In the genomic region with DNA sequence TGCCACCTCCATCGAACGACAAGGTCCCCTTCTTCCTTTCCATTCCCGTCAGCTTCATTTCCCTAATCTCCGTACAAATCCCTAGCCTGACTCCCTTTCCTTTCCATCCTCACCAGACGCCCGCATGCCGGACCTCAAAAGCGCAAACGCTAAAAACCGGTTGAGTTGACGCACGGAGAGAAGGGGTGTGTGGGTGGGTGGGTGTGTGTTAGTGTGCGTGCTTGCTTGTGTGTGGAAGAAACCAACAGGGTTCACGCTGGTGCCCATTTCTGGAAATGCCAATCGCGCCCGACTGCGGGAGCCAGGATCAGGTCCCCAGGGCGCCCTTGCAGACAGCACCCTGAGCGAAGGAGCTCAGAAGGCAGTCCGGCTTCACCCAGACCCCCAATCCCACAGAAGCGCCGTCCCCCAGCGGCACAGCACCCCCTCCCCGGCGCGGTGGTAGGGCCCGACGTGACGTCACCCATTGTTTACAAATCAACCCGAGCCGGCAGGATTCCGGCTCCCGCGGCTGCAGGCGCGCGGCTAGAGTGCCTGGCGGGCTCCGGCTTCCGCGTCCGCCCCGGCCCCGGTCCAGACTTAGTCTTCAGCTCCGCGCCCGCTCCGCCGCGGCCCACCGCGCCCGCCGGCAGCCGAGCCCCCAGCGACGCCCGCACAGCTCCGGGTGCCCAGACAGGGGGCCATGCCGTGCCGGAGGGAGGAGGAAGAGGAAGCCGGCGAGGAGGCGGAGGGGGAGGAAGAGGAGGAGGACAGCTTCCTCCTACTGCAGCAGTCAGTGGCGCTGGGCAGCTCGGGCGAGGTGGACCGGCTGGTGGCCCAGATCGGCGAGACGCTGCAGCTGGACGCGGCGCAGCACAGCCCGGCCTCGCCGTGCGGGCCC, we compare ENCODE assay signal across 1 cellular context.
TF ChIP-seq lines count a peak whose summit lies in the region.

A gene with protein sequence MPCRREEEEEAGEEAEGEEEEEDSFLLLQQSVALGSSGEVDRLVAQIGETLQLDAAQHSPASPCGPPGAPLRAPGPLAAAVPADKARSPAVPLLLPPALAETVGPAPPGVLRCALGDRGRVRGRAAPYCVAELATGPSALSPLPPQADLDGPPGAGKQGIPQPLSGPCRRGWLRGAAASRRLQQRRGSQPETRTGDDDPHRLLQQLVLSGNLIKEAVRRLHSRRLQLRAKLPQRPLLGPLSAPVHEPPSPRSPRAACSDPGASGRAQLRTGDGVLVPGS (plus strand): TSS at position 500 of the 880 bp plus-strand sequence. CDS start 183 bp downstream, at position 683.

TF ChIP-seq in SK-N-SH, 30 proteins besides CTCF, POLR2A, EP300 and RAD21 (continued from another document):
- TF ChIP-seq, protein P1, sequence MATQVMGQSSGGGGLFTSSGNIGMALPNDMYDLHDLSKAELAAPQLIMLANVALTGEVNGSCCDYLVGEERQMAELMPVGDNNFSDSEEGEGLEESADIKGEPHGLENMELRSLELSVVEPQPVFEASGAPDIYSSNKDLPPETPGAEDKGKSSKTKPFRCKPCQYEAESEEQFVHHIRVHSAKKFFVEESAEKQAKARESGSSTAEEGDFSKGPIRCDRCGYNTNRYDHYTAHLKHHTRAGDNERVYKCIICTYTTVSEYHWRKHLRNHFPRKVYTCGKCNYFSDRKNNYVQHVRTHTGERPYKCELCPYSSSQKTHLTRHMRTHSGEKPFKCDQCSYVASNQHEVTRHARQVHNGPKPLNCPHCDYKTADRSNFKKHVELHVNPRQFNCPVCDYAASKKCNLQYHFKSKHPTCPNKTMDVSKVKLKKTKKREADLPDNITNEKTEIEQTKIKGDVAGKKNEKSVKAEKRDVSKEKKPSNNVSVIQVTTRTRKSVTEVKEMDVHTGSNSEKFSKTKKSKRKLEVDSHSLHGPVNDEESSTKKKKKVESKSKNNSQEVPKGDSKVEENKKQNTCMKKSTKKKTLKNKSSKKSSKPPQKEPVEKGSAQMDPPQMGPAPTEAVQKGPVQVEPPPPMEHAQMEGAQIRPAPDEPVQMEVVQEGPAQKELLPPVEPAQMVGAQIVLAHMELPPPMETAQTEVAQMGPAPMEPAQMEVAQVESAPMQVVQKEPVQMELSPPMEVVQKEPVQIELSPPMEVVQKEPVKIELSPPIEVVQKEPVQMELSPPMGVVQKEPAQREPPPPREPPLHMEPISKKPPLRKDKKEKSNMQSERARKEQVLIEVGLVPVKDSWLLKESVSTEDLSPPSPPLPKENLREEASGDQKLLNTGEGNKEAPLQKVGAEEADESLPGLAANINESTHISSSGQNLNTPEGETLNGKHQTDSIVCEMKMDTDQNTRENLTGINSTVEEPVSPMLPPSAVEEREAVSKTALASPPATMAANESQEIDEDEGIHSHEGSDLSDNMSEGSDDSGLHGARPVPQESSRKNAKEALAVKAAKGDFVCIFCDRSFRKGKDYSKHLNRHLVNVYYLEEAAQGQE (IDR thresholded peaks at IDR 0.05; ENCODE audit: low read depth, low read length): no peak
- no peak for TF ChIP-seq FOSL2 (IDR thresholded peaks at IDR 0.05; ENCODE audit: borderline replicate concordance, low read depth)
- peak; percentile 86; the same call in 1 of the 2 replicates for TF ChIP-seq MXI1 (IDR thresholded peaks at IDR 0.05; ENCODE audit: low read depth, low read length)
- TF ChIP-seq EZH2phosphoT487 (IDR thresholded peaks at IDR 0.05; ENCODE audit: borderline replicate concordance, low read depth): no peak
- TF ChIP-seq CHD2 (IDR thresholded peaks at IDR 0.05; ENCODE audit: low read length, partially characterized antibody): no peak
- TF ChIP-seq, protein P2, sequence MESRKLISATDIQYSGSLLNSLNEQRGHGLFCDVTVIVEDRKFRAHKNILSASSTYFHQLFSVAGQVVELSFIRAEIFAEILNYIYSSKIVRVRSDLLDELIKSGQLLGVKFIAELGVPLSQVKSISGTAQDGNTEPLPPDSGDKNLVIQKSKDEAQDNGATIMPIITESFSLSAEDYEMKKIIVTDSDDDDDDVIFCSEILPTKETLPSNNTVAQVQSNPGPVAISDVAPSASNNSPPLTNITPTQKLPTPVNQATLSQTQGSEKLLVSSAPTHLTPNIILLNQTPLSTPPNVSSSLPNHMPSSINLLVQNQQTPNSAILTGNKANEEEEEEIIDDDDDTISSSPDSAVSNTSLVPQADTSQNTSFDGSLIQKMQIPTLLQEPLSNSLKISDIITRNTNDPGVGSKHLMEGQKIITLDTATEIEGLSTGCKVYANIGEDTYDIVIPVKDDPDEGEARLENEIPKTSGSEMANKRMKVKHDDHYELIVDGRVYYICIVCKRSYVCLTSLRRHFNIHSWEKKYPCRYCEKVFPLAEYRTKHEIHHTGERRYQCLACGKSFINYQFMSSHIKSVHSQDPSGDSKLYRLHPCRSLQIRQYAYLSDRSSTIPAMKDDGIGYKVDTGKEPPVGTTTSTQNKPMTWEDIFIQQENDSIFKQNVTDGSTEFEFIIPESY (IDR thresholded peaks at IDR 0.05; ENCODE audit: borderline replicate concordance, low read depth): no peak
- TF ChIP-seq NFIC (IDR thresholded peaks at IDR 0.05; ENCODE audit: borderline replicate concordance): no peak
- TF ChIP-seq, protein P3, sequence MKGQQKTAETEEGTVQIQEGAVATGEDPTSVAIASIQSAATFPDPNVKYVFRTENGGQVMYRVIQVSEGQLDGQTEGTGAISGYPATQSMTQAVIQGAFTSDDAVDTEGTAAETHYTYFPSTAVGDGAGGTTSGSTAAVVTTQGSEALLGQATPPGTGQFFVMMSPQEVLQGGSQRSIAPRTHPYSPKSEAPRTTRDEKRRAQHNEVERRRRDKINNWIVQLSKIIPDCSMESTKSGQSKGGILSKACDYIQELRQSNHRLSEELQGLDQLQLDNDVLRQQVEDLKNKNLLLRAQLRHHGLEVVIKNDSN (IDR thresholded peaks at IDR 0.05; ENCODE audit: borderline replicate concordance, low read depth): no peak
- TF ChIP-seq, protein P4, sequence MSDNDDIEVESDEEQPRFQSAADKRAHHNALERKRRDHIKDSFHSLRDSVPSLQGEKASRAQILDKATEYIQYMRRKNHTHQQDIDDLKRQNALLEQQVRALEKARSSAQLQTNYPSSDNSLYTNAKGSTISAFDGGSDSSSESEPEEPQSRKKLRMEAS (IDR thresholded peaks at IDR 0.05; ENCODE audit: low read depth): peak; percentile 30; the same call in 1 of the 2 replicates
- TF ChIP-seq, protein P5, sequence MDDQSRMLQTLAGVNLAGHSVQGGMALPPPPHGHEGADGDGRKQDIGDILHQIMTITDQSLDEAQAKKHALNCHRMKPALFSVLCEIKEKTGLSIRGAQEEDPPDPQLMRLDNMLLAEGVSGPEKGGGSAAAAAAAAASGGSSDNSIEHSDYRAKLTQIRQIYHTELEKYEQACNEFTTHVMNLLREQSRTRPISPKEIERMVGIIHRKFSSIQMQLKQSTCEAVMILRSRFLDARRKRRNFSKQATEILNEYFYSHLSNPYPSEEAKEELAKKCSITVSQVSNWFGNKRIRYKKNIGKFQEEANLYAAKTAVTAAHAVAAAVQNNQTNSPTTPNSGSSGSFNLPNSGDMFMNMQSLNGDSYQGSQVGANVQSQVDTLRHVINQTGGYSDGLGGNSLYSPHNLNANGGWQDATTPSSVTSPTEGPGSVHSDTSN (IDR thresholded peaks at IDR 0.05): no peak
- no peak for TF ChIP-seq RCOR1 (IDR thresholded peaks at IDR 0.05; ENCODE audit: low read length)
- TF ChIP-seq TEAD4 (IDR thresholded peaks at IDR 0.05; ENCODE audit: borderline replicate concordance, insufficient read depth): no peak
- TF ChIP-seq POLR2AphosphoS5 (IDR thresholded peaks at IDR 0.05; ENCODE audit: low read depth, low read length): peak; percentile 31; the same call in 1 of the 2 replicates
- TF ChIP-seq TAF1 (IDR thresholded peaks at IDR 0.05; ENCODE audit: borderline replicate concordance, low read depth, low read length): peak; percentile 44; the same call in 1 of the 2 replicates
- no peak for TF ChIP-seq RXRA (IDR thresholded peaks at IDR 0.05; ENCODE audit: borderline replicate concordance, low read depth)
- peak; percentile 82 for TF ChIP-seq SIN3A (IDR thresholded peaks at IDR 0.05; ENCODE audit: borderline replicate concordance, low read depth, low read length)
- TF ChIP-seq MEF2A (IDR thresholded peaks at IDR 0.05; ENCODE audit: borderline replicate concordance, low read depth): no peak
- TF ChIP-seq, protein P6, sequence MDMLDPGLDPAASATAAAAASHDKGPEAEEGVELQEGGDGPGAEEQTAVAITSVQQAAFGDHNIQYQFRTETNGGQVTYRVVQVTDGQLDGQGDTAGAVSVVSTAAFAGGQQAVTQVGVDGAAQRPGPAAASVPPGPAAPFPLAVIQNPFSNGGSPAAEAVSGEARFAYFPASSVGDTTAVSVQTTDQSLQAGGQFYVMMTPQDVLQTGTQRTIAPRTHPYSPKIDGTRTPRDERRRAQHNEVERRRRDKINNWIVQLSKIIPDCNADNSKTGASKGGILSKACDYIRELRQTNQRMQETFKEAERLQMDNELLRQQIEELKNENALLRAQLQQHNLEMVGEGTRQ (IDR thresholded peaks at IDR 0.05; ENCODE audit: borderline replicate concordance, low read depth, low read length): no peak
- TF ChIP-seq GATA2 (CRISPR knock-in tag; IDR thresholded peaks at IDR 0.05): no peak
- no peak; the same call in 1 of the 2 replicates for TF ChIP-seq ELF1 (IDR thresholded peaks at IDR 0.05)
- peak; percentile 41; the same call in 1 of the 2 replicates for TF ChIP-seq JUND (IDR thresholded peaks at IDR 0.05)
- no peak for TF ChIP-seq RFX5 (IDR thresholded peaks at IDR 0.05; ENCODE audit: low read length)
- TF ChIP-seq SMC3 (IDR thresholded peaks at IDR 0.05; ENCODE audit: low read depth, low read length): no peak
- peak; percentile 16; the same call in 1 of the 2 replicates for TF ChIP-seq GABPA (IDR thresholded peaks at IDR 0.05; ENCODE audit: low read depth)
- TF ChIP-seq FOXJ3 (CRISPR knock-in tag; IDR thresholded peaks at IDR 0.05): no peak
- 0 out of 2 replicates have a peak, but pooled peaks have one; percentile 4 for TF ChIP-seq YY1 (IDR thresholded peaks at IDR 0.05; ENCODE audit: low read depth)
- TF ChIP-seq FOXM1 (IDR thresholded peaks at IDR 0.05; ENCODE audit: low read depth): no peak
- no peak for TF ChIP-seq NRF1 (IDR thresholded peaks at IDR 0.05; ENCODE audit: low read depth, low read length)
- no peak for TF ChIP-seq TCF12 (IDR thresholded peaks at IDR 0.05)
TF ChIP-seq in SK-N-SH: peak in this region for 8.
